ENCODE assay signal across 17 cellular contexts in the genomic region with DNA sequence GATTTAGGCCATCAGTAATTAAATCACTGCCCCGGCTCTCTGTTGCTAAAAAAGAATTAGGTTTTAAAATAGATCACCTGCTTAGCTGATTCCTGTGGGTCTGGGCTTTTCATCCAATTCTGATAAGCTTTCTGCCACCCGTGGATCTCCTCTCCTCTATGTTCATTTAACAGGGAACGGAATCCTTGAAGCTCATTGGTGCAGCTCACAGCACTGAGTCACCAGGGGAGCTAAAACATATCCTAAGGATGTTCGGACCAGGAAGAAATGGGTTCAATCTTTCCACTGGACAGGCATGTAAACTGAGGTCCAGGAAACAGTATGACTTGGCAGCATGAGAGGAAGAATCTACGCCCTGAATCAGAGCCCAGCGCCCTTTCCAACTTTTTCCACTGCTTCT.
"Had no signal": no experiment of that assay in that cellular context is flagged by ENCODE, and none has a peak within 500 bp of the region (broad histone marks: within the 10 kb centered on the region; RNA-seq: fewer than 3 reads in every experiment).

No MANE protein-coding gene starts in this region.

- DNase-seq: activated CD4-positive, alpha-beta memory T cell treated with anti-CD3 and anti-CD28 coated beads for 36 hours; activated CD4-positive, alpha-beta T cell treated with anti-CD3 and anti-CD28 coated beads for 1 hour; activated effector memory CD4-positive, alpha-beta T cell treated with Interleukin-2 at 50 U/mL for 16 hours; activated T-cell treated with anti-CD3 and anti-CD28 coated beads, Interleukin-2, amount 50 U/mL, for 24 hours; adrenal gland; caudate nucleus; colonic mucosa; kidney; left lung; nucleus accumbens; right lobe of liver; spleen; stimulated activated naive CD8-positive, alpha-beta T cell treated with anti-CD3 and anti-CD28 coated beads, Interleukin-15, amount 100 ng/mL, for 72 hours; T-helper 9 cell had no signal

- H3K36me3 ChIP-seq: adrenal gland, colonic mucosa, left lung, right lobe of liver, spleen had no signal

- H3K4me1 Mint-ChIP-seq: activated naive CD4-positive, alpha-beta T cell treated with anti-CD3 and anti-CD28 coated beads, Interleukin-2, amount 50 U/mL, for 24 hours; memory B cell; nephron; stimulated activated naive CD8-positive, alpha-beta T cell treated with anti-CD3 and anti-CD28 coated beads, Interleukin-15, amount 100 ng/mL, for 72 hours had no signal

- H3K27ac Mint-ChIP-seq: activated CD4-positive, alpha-beta memory T cell treated with anti-CD3 and anti-CD28 coated beads for 36 hours; activated naive CD4-positive, alpha-beta T cell treated with anti-CD3 and anti-CD28 coated beads, Interleukin-2, amount 50 U/mL, for 24 hours; activated T-cell treated with anti-CD3 and anti-CD28 coated beads, Interleukin-2, amount 50 U/mL, for 24 hours; memory B cell; nephron; stimulated activated naive CD8-positive, alpha-beta T cell treated with anti-CD3 and anti-CD28 coated beads, Interleukin-15, amount 100 ng/mL, for 72 hours had no signal

- H3K9me3 ChIP-seq: adrenal gland, colonic mucosa, right lobe of liver had no signal

- H3K27ac ChIP-seq: adrenal gland, colonic mucosa, left lung, right lobe of liver, spleen had no signal

- ATAC-seq: left lung; right lobe of liver; stimulated activated naive CD8-positive, alpha-beta T cell treated with anti-CD3 and anti-CD28 coated beads, Interleukin-15, amount 100 ng/mL, for 72 hours had no signal

- H3K27me3 ChIP-seq: adrenal gland, colonic mucosa, left lung, right lobe of liver, spleen had no signal

- H3K36me3 Mint-ChIP-seq: activated CD4-positive, alpha-beta memory T cell treated with anti-CD3 and anti-CD28 coated beads for 36 hours; activated naive CD4-positive, alpha-beta T cell treated with anti-CD3 and anti-CD28 coated beads, Interleukin-2, amount 50 U/mL, for 24 hours; memory B cell had no signal

- H3K4me3 Mint-ChIP-seq: activated CD4-positive, alpha-beta memory T cell treated with anti-CD3 and anti-CD28 coated beads for 36 hours; activated naive CD4-positive, alpha-beta T cell treated with anti-CD3 and anti-CD28 coated beads, Interleukin-2, amount 50 U/mL, for 24 hours; activated T-cell treated with anti-CD3 and anti-CD28 coated beads, Interleukin-2, amount 50 U/mL, for 24 hours; memory B cell; nephron; stimulated activated naive CD8-positive, alpha-beta T cell treated with anti-CD3 and anti-CD28 coated beads, Interleukin-15, amount 100 ng/mL, for 72 hours had no signal

- H3K27me3 Mint-ChIP-seq: activated CD4-positive, alpha-beta memory T cell treated with anti-CD3 and anti-CD28 coated beads for 36 hours; activated naive CD4-positive, alpha-beta T cell treated with anti-CD3 and anti-CD28 coated beads, Interleukin-2, amount 50 U/mL, for 24 hours; activated T-cell treated with anti-CD3 and anti-CD28 coated beads, Interleukin-2, amount 50 U/mL, for 24 hours; memory B cell; stimulated activated naive CD8-positive, alpha-beta T cell treated with anti-CD3 and anti-CD28 coated beads, Interleukin-15, amount 100 ng/mL, for 72 hours had no signal

- H3K4me3 ChIP-seq: adrenal gland, colonic mucosa, left lung, right lobe of liver, spleen had no signal

- H3K4me1 ChIP-seq: adrenal gland, colonic mucosa, left lung, right lobe of liver, spleen had no signal
